Comparison of ENCODE assay signal across 8 cellular contexts in genomic region chr17:77428901-77429734, GRCh38.
DNase-seq lines count a peak whose midpoint lies in the region; ATAC-seq and TF ChIP-seq lines count a peak whose summit lies in the region.

No MANE protein-coding gene starts in this region.

- peak overlapping the region; percentile 40 to 86 (median 58) for H3K27ac Mint-ChIP-seq in CD4-positive, CD25-positive, alpha-beta regulatory T cell
- H3K27ac Mint-ChIP-seq in glutamatergic neuron (ENCODE audit: unreplicated experiment): peak overlapping the region; percentile 65
- H3K27ac Mint-ChIP-seq in progenitor cell of endocrine pancreas: peak overlapping the region; percentile 68

- no peak overlapping the region for H3K4me3 ChIP-seq in CD4-positive, CD25-positive, alpha-beta regulatory T cell (ENCODE audit: low read depth, low read length)
- peak overlapping the region; percentile 15 for H3K4me3 ChIP-seq in OCI-LY7 (ENCODE audit: low read depth, low read length, poor library complexity, severe bottlenecking)

- H3K4me3 Mint-ChIP-seq in CD4-positive, CD25-positive, alpha-beta regulatory T cell: peak overlapping the region in 2 of 4 donors; percentile 13 to 33
- H3K4me3 Mint-ChIP-seq in glutamatergic neuron (ENCODE audit: unreplicated experiment) (no peak overlapping the region), progenitor cell of endocrine pancreas (ENCODE audit: low read depth) (no peak overlapping the region)

- DNase-seq in CD4-positive, CD25-positive, alpha-beta regulatory T cell: no peak
- DNase-seq in OCI-LY7 (ENCODE audit: low spot score) (peak; percentile 57), glutamatergic neuron (no peak), progenitor cell of endocrine pancreas (ENCODE audit: low spot score, unreplicated experiment) (no peak), SKM-1 treated with dmso at 0.1 percent for 144 hours (lab: John Stamatoyannopoulos, UW; ENCODE audit: unreplicated experiment) (no peak), DMS79 treated with DMSO at 0.1 percent for 48 hours (lab: John Stamatoyannopoulos, UW) (no peak), NCI-H526 (lab: John Stamatoyannopoulos, UW) (no peak)

- no peaks in the 10 kb centered on the region for H3K27me3 Mint-ChIP-seq in CD4-positive, CD25-positive, alpha-beta regulatory T cell
- peaks cover 6% of the 10 kb centered on the region for H3K27me3 Mint-ChIP-seq in glutamatergic neuron (ENCODE audit: unreplicated experiment)
- no peaks in the 10 kb centered on the region for H3K27me3 Mint-ChIP-seq in progenitor cell of endocrine pancreas

- H3K9me2 ChIP-seq in OCI-LY7 (ENCODE audit: insufficient read depth, low read length): no peaks in the 10 kb centered on the region

- peak overlapping the region; percentile 74 for H3K4me2 ChIP-seq in OCI-LY7 (ENCODE audit: low read length)

- POLR2A ChIA-PET in OCI-LY7 (lab: Charles Lee): interaction anchor here (0.6 to 6.8 kb wide), 28 partner anchors 8 to 388 kb away, joined by 3 to 73 read pairs (median 4); no protein-coding TSS in a partner anchor

- H3K27me3 ChIP-seq in CD4-positive, CD25-positive, alpha-beta regulatory T cell (ENCODE audit: control insufficient read depth, insufficient read depth, low read length): no peaks in the 10 kb centered on the region

- no peaks in the 10 kb centered on the region for H3K36me3 Mint-ChIP-seq in CD4-positive, CD25-positive, alpha-beta regulatory T cell
- H3K36me3 Mint-ChIP-seq in glutamatergic neuron (ENCODE audit: unreplicated experiment): no peaks in the 10 kb centered on the region
- no peaks in the 10 kb centered on the region for H3K36me3 Mint-ChIP-seq in progenitor cell of endocrine pancreas (ENCODE audit: insufficient read depth)

- H3K27ac ChIP-seq in CD4-positive, CD25-positive, alpha-beta regulatory T cell (ENCODE audit: insufficient read depth, low read length, poor library complexity, severe bottlenecking): no peak overlapping the region
- peak overlapping the region; percentile 65 for H3K27ac ChIP-seq in OCI-LY7 (ENCODE audit: low read depth, low read length, poor library complexity, severe bottlenecking)

- H4K20me1 ChIP-seq in OCI-LY7 (ENCODE audit: insufficient read depth, low read length): no peaks in the 10 kb centered on the region

- ATAC-seq in CD4-positive, CD25-positive, alpha-beta regulatory T cell (ENCODE audit: low read depth in 2 of 2): no peak
- ATAC-seq in HG02970 (IDR thresholded peaks at IDR 0.05; ENCODE audit: low FRiP score, unreplicated experiment): no peak

- CTCF ChIA-PET in OCI-LY7 (lab: Charles Lee; ENCODE audit: unreplicated experiment): interaction anchor here (0.6 to 3.4 kb wide), 23 partner anchors 8 to 106 kb away, joined by 3 to 33 read pairs (median 7); no protein-coding TSS in a partner anchor

- intact Hi-C loops in OCI-LY7 (cut with micrococcal nuclease; ENCODE audit: unreplicated experiment): loop anchor here (1.0 kb wide), 3 partner anchors 12 to 98 kb away; no protein-coding TSS in a partner anchor

- H3K9me3 Mint-ChIP-seq in CD4-positive, CD25-positive, alpha-beta regulatory T cell: no peaks in the 10 kb centered on the region
- peaks cover 8% of the 10 kb centered on the region for H3K9me3 Mint-ChIP-seq in glutamatergic neuron (ENCODE audit: unreplicated experiment)
- no peaks in the 10 kb centered on the region for H3K9me3 Mint-ChIP-seq in progenitor cell of endocrine pancreas (ENCODE audit: low read depth)

- no peak overlapping the region; the same call in 1 of the 2 replicates for H2AFZ ChIP-seq in OCI-LY7 (ENCODE audit: low read length)

- no peaks in the 10 kb centered on the region for H3K36me3 ChIP-seq in CD4-positive, CD25-positive, alpha-beta regulatory T cell (ENCODE audit: control insufficient read depth, insufficient read depth, low read length)
- no peaks in the 10 kb centered on the region for H3K36me3 ChIP-seq in OCI-LY7 (ENCODE audit: insufficient read depth, low read length)

- no peaks in the 10 kb centered on the region for H3K9me3 ChIP-seq in CD4-positive, CD25-positive, alpha-beta regulatory T cell (ENCODE audit: control insufficient read depth in 2 of 2, low read length in 2 of 2)
- no peaks in the 10 kb centered on the region for H3K9me3 ChIP-seq in OCI-LY7 (ENCODE audit: low read length)

- no peaks in the 10 kb centered on the region; the same call in 1 of the 2 replicates for H3K79me2 ChIP-seq in OCI-LY7 (ENCODE audit: insufficient read depth, low read depth, low read length)

- TF ChIP-seq CTCF in OCI-LY7 (conservative IDR thresholded peaks at IDR 0.05; ENCODE audit: low read length) (no peak), glutamatergic neuron (IDR thresholded peaks at IDR 0.05; ENCODE audit: partially characterized antibody, unreplicated experiment) (no peak), progenitor cell of endocrine pancreas (IDR thresholded peaks at IDR 0.05; ENCODE audit: unreplicated experiment) (no peak)

- BruUV-seq in OCI-LY7 (replicated peaks; lab: Mats Ljungman, UMichigan): no TSS peak

- H3K4me1 Mint-ChIP-seq in CD4-positive, CD25-positive, alpha-beta regulatory T cell: peaks cover 0 to 85% (median 32%) of the 10 kb centered on the region in 4 donors
- H3K4me1 Mint-ChIP-seq in glutamatergic neuron (ENCODE audit: low read depth, unreplicated experiment) (peaks cover 31% of the 10 kb centered on the region), progenitor cell of endocrine pancreas (ENCODE audit: low read depth) (peaks cover 5% of the 10 kb centered on the region)

- H3K4me1 ChIP-seq in CD4-positive, CD25-positive, alpha-beta regulatory T cell (ENCODE audit: control insufficient read depth, insufficient read depth, low read length, poor library complexity, severe bottlenecking): peaks cover 78% of the 10 kb centered on the region
- H3K4me1 ChIP-seq in OCI-LY7 (ENCODE audit: insufficient read depth, low read length, poor library complexity, severe bottlenecking): peaks cover 98% of the 10 kb centered on the region
